In the genomic region with DNA sequence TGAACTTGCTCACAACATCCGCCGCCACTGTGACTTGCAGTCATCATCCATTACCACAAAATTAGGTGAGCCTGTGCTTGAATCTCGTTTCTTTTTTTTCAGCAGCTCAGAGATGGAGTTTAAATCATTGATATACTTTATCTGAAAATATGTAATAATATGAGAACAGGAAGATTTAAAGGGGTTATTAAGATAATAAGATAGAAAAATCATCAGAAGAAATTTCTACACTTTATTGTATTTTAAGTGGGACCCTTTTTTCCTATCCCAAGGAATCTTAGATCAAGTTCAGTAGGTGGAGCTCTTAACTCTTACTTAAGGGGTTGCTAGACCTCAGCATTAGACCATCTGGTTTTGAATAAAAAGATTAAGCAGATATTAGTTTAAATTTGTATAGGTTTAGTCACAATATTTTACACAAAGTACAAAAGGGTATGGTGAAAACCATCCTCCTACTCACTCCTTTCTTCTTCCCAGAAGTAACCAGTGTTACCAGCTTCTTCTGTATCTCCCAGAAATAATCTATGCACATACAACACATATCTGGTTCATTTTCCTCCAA, we compare ENCODE assay signal across 8 cellular contexts. TPM values are rescaled to one million over a fixed set of nuclear protein-coding genes. Genes with fewer than 3 reads are reported as not detected.
DNase-seq lines count a peak whose midpoint lies in the region; ATAC-seq, FAIRE-seq and TF ChIP-seq lines count a peak whose summit lies in the region.

No MANE protein-coding gene starts in this region.

- H3K36me3 ChIP-seq in BE2C (no peaks in the 10 kb centered on the region), right atrium auricular region (no peaks in the 10 kb centered on the region)

- ATAC-seq in GM18520 (IDR thresholded peaks at IDR 0.05; ENCODE audit: unreplicated experiment) (peak; percentile 20), HG02981 (IDR thresholded peaks at IDR 0.05; ENCODE audit: unreplicated experiment) (peak; percentile 31)

- no peaks in the 10 kb centered on the region for H3K9me3 Mint-ChIP-seq in activated naive CD4-positive, alpha-beta T cell treated with anti-CD3 and anti-CD28 coated beads for 36 hours

- H3K4me1 Mint-ChIP-seq in activated naive CD4-positive, alpha-beta T cell treated with anti-CD3 and anti-CD28 coated beads for 36 hours (ENCODE audit: low read depth): peaks cover 15% of the 10 kb centered on the region

- FAIRE-seq in H54 (lab: Jason Lieb, UNC): no peak

- intact Hi-C loops in activated naive CD4-positive, alpha-beta T cell treated with anti-CD3 and anti-CD28 coated beads for 36 hours (cut with micrococcal nuclease): loop anchor here (1.0 to 5.0 kb wide), 8 partner anchors 9 to 1736 kb away; partner anchors contain the start of genes CENPW, MTCL3 and NCOA7

- H3K4me3 ChIP-seq in BE2C (ENCODE audit: low read depth, low read length) (peak overlapping the region; percentile 83), right atrium auricular region (peak overlapping the region; percentile 54 to 65)

- H3K27me3 ChIP-seq in BE2C (no peaks in the 10 kb centered on the region), right atrium auricular region (no peaks in the 10 kb centered on the region)

- CTCF ChIA-PET in activated naive CD4-positive, alpha-beta T cell treated with anti-CD3 and anti-CD28 coated beads for 36 hours (lab: Charles Lee): interaction anchor here (0.6 to 2.6 kb wide), 17 partner anchors 9 to 1306 kb away, joined by 3 to 52 read pairs (median 6); partner anchors contain the start of genes HINT3, NCOA7 and TRMT11

- peaks cover 1% of the 10 kb centered on the region for H3K27me3 Mint-ChIP-seq in activated naive CD4-positive, alpha-beta T cell treated with anti-CD3 and anti-CD28 coated beads for 36 hours (ENCODE audit: low read depth)

- H3K9me3 ChIP-seq in BE2C: no peaks in the 10 kb centered on the region
- H3K9me3 ChIP-seq in right atrium auricular region: no peaks in the 10 kb centered on the region

- TF ChIP-seq POLR2A in H54 (IDR thresholded peaks at IDR 0.05; ENCODE audit: low read depth, low read length): no peak

- no peak overlapping the region for H3K4me3 Mint-ChIP-seq in activated naive CD4-positive, alpha-beta T cell treated with anti-CD3 and anti-CD28 coated beads for 36 hours

- peaks cover 8% of the 10 kb centered on the region for H3K36me3 Mint-ChIP-seq in activated naive CD4-positive, alpha-beta T cell treated with anti-CD3 and anti-CD28 coated beads for 36 hours (ENCODE audit: low read depth)

- DNase-seq in BE2C (no peak), NCI-H2227 treated with DMSO at 0.1 percent for 48 hours (lab: John Stamatoyannopoulos, UW) (peak; percentile 28), right atrium auricular region (ENCODE audit: low spot score) (no peak), H54 (ENCODE audit: insufficient read length, low spot score) (no peak)
- DNase-seq in activated naive CD4-positive, alpha-beta T cell treated with anti-CD3 and anti-CD28 coated beads for 36 hours: peak; percentile 70
- peak; percentile 42 for DNase-seq in stimulated activated CD4-positive, alpha-beta T cell treated with anti-CD3 and anti-CD28 coated beads, Interleukin-2, amount 100 ng/mL, for 4 hours (ENCODE audit: low read depth)

- H3K4me1 ChIP-seq in BE2C (no peaks in the 10 kb centered on the region), right atrium auricular region (peaks cover 0 to 8% of the 10 kb centered on the region in 2 donors)

- peak overlapping the region; percentile 93 to 97 for H3K27ac ChIP-seq in right atrium auricular region

- H3K27ac Mint-ChIP-seq in activated naive CD4-positive, alpha-beta T cell treated with anti-CD3 and anti-CD28 coated beads for 36 hours: no peak overlapping the region

- TF ChIP-seq CTCF in BE2C (IDR thresholded peaks at IDR 0.05; ENCODE audit: low read depth, low read length) (peak; percentile 10; the same call in 1 of the 2 replicates), right atrium auricular region (IDR thresholded peaks at IDR 0.05) (peak in 1 of 2 donors; percentile 24)

RNA-seq across cellular contexts. Expression of gene NCOA7, which starts 9.4 kb away (rescaled TPM):
- polyA plus RNA-seq in BE2C (2012; ENCODE audit: insufficient read depth, insufficient read length, low read depth): 72.5 TPM
- 10 to 100 TPM; 39.2 to 43.1 TPM for total RNA-seq in activated naive CD4-positive, alpha-beta T cell treated with anti-CD3 and anti-CD28 coated beads for 36 hours
- 10 to 100 TPM; 12.2 to 12.7 TPM for total RNA-seq in right atrium auricular region

RNA-seq across cellular contexts. Expression of gene HEY2, which starts 32.0 kb away (rescaled TPM):
- not detected for polyA plus RNA-seq in BE2C (2012; ENCODE audit: insufficient read depth, insufficient read length, low read depth)
- not detected for total RNA-seq in activated naive CD4-positive, alpha-beta T cell treated with anti-CD3 and anti-CD28 coated beads for 36 hours
- total RNA-seq in right atrium auricular region: 1 to 10 TPM; 1.8 to 2.7 TPM

Comparison
In these comparisons a context has a peak if more than half of its experiments do, and no peak if none do; other contexts are left out.
1. DNase-seq: peak in NCI-H2227 treated with DMSO at 0.1 percent for 48 hours (single experiment), activated naive CD4-positive, alpha-beta T cell treated with anti-CD3 and anti-CD28 coated beads for 36 hours (single experiment) and stimulated activated CD4-positive, alpha-beta T cell treated with anti-CD3 and anti-CD28 coated beads, Interleukin-2, amount 100 ng/mL, for 4 hours (single experiment); none in BE2C (single experiment), right atrium auricular region (single experiment) and H54 (single experiment).